ENCODE assay signal across 21 cellular contexts in the genomic region with DNA sequence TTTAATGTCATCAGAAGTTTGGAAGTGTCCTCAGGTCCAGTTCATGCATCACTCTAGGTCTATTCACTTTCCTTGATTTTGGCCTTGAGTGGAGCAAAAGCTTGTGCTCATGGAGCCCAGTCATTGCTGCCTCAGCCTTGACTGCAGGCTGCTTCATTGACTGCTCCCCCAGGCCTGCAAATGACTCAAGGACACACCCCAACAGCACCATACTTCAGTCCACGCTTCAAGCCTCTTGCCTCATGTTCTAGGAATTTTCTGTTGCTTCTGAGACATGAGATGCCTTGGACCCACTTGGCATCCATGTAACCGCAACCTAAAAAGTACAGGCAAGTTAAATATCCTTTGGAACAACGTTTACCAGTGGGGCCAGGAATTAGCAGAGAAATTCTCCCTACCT.
DNase-seq lines count a peak whose midpoint lies in the region; ATAC-seq, FAIRE-seq and TF ChIP-seq lines count a peak whose summit lies in the region.
"Had no signal": no experiment of that assay in that cellular context is flagged by ENCODE, and none has a peak within 500 bp of the region (broad histone marks: within the 10 kb centered on the region; RNA-seq: fewer than 3 reads in every experiment).

No MANE protein-coding gene starts in this region.

- H3K27ac Mint-ChIP-seq in activated naive CD4-positive, alpha-beta T cell treated with anti-CD3 and anti-CD28 coated beads, Interleukin-2, amount 10 ng/mL, durations not matched to agents 7 days and 5 days: no peak overlapping the region

- peaks cover 32% of the 10 kb centered on the region for H3K4me1 Mint-ChIP-seq in activated naive CD4-positive, alpha-beta T cell treated with anti-CD3 and anti-CD28 coated beads, Interleukin-2, amount 10 ng/mL, durations not matched to agents 7 days and 5 days

- DNase-seq in AG10803 (ENCODE audit: low read depth) (peak; percentile 66), M059J (ENCODE audit: low read depth) (peak; percentile 76), choroid plexus epithelial cell (ENCODE audit: low read depth) (peak; percentile 38), iris pigment epithelial cell (ENCODE audit: low read depth) (peak; percentile 76), D721Med (ENCODE audit: insufficient read length, low spot score) (no peak), left ventricle myocardium inferior (no peak)
- no peak for DNase-seq in activated naive CD4-positive, alpha-beta T cell treated with anti-CD3 and anti-CD28 coated beads, Interleukin-2, amount 10 ng/mL, durations not matched to agents 7 days and 5 days
- DNase-seq: activated CD4-positive, alpha-beta T cell treated with anti-CD3 and anti-CD28 coated beads, Interleukin-2, amount 50 U/mL, for 4 hours; amygdala; dermis blood vessel endothelial cell; DMS 273 treated with DMSO at 0.1 percent for 48 hours; gastrocnemius medialis; NCI-H1092 treated with DMSO at 0.1 percent for 48 hours; right lobe of liver; SJCRH30; stimulated activated CD4-positive, alpha-beta T cell treated with anti-CD3 and anti-CD28 coated beads, Interleukin-2, amount 100 ng/mL, for 48 hours; stimulated activated CD8-positive, alpha-beta memory T cell treated with anti-CD3 and anti-CD28 coated beads, Interleukin-4, amount 100 ng/mL, for 48 hours; trophoblast cell had no signal

- H3K27ac ChIP-seq in left ventricle myocardium inferior (replicated peaks): no peak overlapping the region
- H3K27ac ChIP-seq: gastrocnemius medialis, right lobe of liver, SJCRH30 had no signal

- no peaks in the 10 kb centered on the region for H3K9me3 ChIP-seq in left ventricle myocardium inferior (replicated peaks)
- H3K9me3 ChIP-seq: gastrocnemius medialis, right lobe of liver had no signal

- H3K27me3 Mint-ChIP-seq in activated naive CD4-positive, alpha-beta T cell treated with anti-CD3 and anti-CD28 coated beads, Interleukin-2, amount 10 ng/mL, durations not matched to agents 7 days and 5 days: no peaks in the 10 kb centered on the region

- H3K9me3 Mint-ChIP-seq in activated naive CD4-positive, alpha-beta T cell treated with anti-CD3 and anti-CD28 coated beads, Interleukin-2, amount 10 ng/mL, durations not matched to agents 7 days and 5 days: no peaks in the 10 kb centered on the region

- H3K4me3 ChIP-seq in AG10803 (ENCODE audit: low read length) (no peak overlapping the region), choroid plexus epithelial cell (ENCODE audit: low read depth, low read length) (no peak overlapping the region), left ventricle myocardium inferior (no peak overlapping the region)
- H3K4me3 ChIP-seq: gastrocnemius medialis, lung, right lobe of liver, SJCRH30 had no signal

- TF ChIP-seq CTCF in AG10803 (conservative IDR thresholded peaks at IDR 0.05; ENCODE audit: low read length) (no peak), choroid plexus epithelial cell (conservative IDR thresholded peaks at IDR 0.05; ENCODE audit: low read depth, low read length) (no peak), D721Med (IDR thresholded peaks at IDR 0.05; ENCODE audit: insufficient read depth, missing control alignments) (no peak), left ventricle myocardium inferior (IDR thresholded peaks at IDR 0.05; ENCODE audit: borderline replicate concordance) (no peak)

- ATAC-seq in GM19452 (IDR thresholded peaks at IDR 0.05; ENCODE audit: unreplicated experiment): no peak
- ATAC-seq: gastrocnemius medialis, right lobe of liver had no signal

- no peak overlapping the region for H3K4me3 Mint-ChIP-seq in activated naive CD4-positive, alpha-beta T cell treated with anti-CD3 and anti-CD28 coated beads, Interleukin-2, amount 10 ng/mL, durations not matched to agents 7 days and 5 days

- no peak for FAIRE-seq in D721Med (lab: Jason Lieb, UNC)
- FAIRE-seq: TTC549 had no signal

- CTCF ChIA-PET in activated naive CD4-positive, alpha-beta T cell treated with anti-CD3 and anti-CD28 coated beads, Interleukin-2, amount 10 ng/mL, durations not matched to agents 7 days and 5 days (lab: Charles Lee): interaction anchor here (1.3 kb wide), 1 partner anchor 122 kb away, joined by 3 read pairs; no protein-coding TSS in a partner anchor

- no peaks in the 10 kb centered on the region for H3K36me3 ChIP-seq in left ventricle myocardium inferior
- H3K36me3 ChIP-seq: gastrocnemius medialis, right lobe of liver, SJCRH30 had no signal

- H3K27me3 ChIP-seq in left ventricle myocardium inferior (ENCODE audit: low read depth): no peaks in the 10 kb centered on the region
- H3K27me3 ChIP-seq: gastrocnemius medialis, right lobe of liver, SJCRH30 had no signal

- H3K36me3 Mint-ChIP-seq in activated naive CD4-positive, alpha-beta T cell treated with anti-CD3 and anti-CD28 coated beads, Interleukin-2, amount 10 ng/mL, durations not matched to agents 7 days and 5 days: no peaks in the 10 kb centered on the region

- intact Hi-C loops in left ventricle myocardium inferior (cut with micrococcal nuclease): no loop called here

- no peaks in the 10 kb centered on the region for H3K4me1 ChIP-seq in left ventricle myocardium inferior
- H3K4me1 ChIP-seq: gastrocnemius medialis had no signal

Comparison
In these comparisons a context has a peak if more than half of its experiments do, and no peak if none do; other contexts are left out.
1. DNase-seq: peak in AG10803 (single experiment), M059J (single experiment), choroid plexus epithelial cell (single experiment) and iris pigment epithelial cell (single experiment); none in D721Med (single experiment), activated naive CD4-positive, alpha-beta T cell treated with anti-CD3 and anti-CD28 coated beads, Interleukin-2, amount 10 ng/mL, durations not matched to agents 7 days and 5 days (single experiment) and left ventricle myocardium inferior (single experiment).